ENCODE assay signal across 14 cellular contexts in the genomic region with DNA sequence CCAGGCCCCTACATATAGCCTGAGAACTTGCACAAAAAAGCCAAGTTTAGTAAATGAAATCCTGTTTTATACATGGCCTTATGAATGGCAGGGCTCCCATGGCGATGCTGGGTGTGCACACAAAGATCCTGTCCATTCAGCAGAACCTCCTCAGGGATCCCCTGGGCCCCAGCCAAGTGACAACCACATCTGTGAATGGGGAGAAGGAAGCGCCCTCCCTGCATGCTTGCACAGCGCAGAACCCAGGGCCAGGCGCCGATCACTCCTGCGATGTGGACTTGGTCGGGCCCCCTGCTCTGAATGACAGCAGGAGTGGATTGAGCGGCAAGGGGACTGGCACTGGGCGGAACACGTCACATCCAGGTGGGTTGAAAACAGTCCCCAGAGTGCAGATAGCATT. TPM values are rescaled to one million over a fixed set of nuclear protein-coding genes. Genes with fewer than 3 reads are reported as not detected.
DNase-seq lines count a peak whose midpoint lies in the region; ATAC-seq and TF ChIP-seq lines count a peak whose summit lies in the region.
"Had no signal": no experiment of that assay in that cellular context is flagged by ENCODE, and none has a peak within 500 bp of the region (broad histone marks: within the 10 kb centered on the region; RNA-seq: fewer than 3 reads in every experiment).

No MANE protein-coding gene starts in this region.

- no peaks in the 10 kb centered on the region for H3K79me2 ChIP-seq in H9 (ENCODE audit: insufficient read depth, low read length)

- H3K9ac ChIP-seq in H9 (ENCODE audit: extremely low read depth, insufficient read length, low read length): no peak overlapping the region

- BruUV-seq in A673 (replicated peaks; lab: Mats Ljungman, UMichigan): no TSS peak

- H3K36me3 Mint-ChIP-seq in HFFc6 (ENCODE audit: low read depth): no peaks in the 10 kb centered on the region
- no peaks in the 10 kb centered on the region for H3K36me3 Mint-ChIP-seq in neural crest cell (ENCODE audit: low read depth)
- peaks cover 0 to 3% (median 2%) of the 10 kb centered on the region in 3 experiments; a peak in 2 of 7 replicates for H3K36me3 Mint-ChIP-seq in H9 (ENCODE audit: insufficient read depth in 1 of 3, low read depth in 3 of 3)
- no peaks in the 10 kb centered on the region for H3K36me3 Mint-ChIP-seq in glutamatergic neuron (ENCODE audit: unreplicated experiment)

- H3K4me1 ChIP-seq in A673 (ENCODE audit: insufficient read depth, low read length, poor library complexity, severe bottlenecking): peaks cover 18% of the 10 kb centered on the region
- peaks cover 24% of the 10 kb centered on the region for H3K4me1 ChIP-seq in ectodermal cell (ENCODE audit: control insufficient read depth, insufficient read depth, low read length)
- no peaks in the 10 kb centered on the region for H3K4me1 ChIP-seq in H9 (ENCODE audit: insufficient read depth, low read length)

- DNase-seq in A673 (ENCODE audit: low spot score) (peak; percentile 78), HFFc6 (no peak), neural crest cell (ENCODE audit: low read depth, low spot score) (no peak), H9 (no peak), glutamatergic neuron (no peak)
- DNase-seq: activated CD4-positive, alpha-beta T cell treated with anti-CD3 and anti-CD28 coated beads for 36 hours; activated T-cell treated with anti-CD3 and anti-CD28 coated beads, Interleukin-2, amount 50 U/mL, for 24 hours; AML-193; mammary epithelial cell; NCI-H510A had no signal

- H3K36me3 ChIP-seq in A673 (ENCODE audit: insufficient read depth, low read length, poor library complexity, severe bottlenecking): no peaks in the 10 kb centered on the region
- no peaks in the 10 kb centered on the region for H3K36me3 ChIP-seq in ectodermal cell (ENCODE audit: control insufficient read depth, insufficient read depth, low read length)

- no peak overlapping the region for H2BK12ac ChIP-seq in H9 (ENCODE audit: insufficient read length, low read depth, low read length)

- H3K4me1 Mint-ChIP-seq in HFFc6 (ENCODE audit: low read depth): peaks cover 47% of the 10 kb centered on the region
- H3K4me1 Mint-ChIP-seq in neural crest cell: peaks cover 38% of the 10 kb centered on the region
- peaks cover 12 to 21% of the 10 kb centered on the region in 2 experiments for H3K4me1 Mint-ChIP-seq in H9
- H3K4me1 Mint-ChIP-seq in glutamatergic neuron (ENCODE audit: low read depth, unreplicated experiment): peaks cover 22% of the 10 kb centered on the region

- no peak overlapping the region for H2AFZ ChIP-seq in H9 (ENCODE audit: low read length)

- peaks cover 8% of the 10 kb centered on the region for H3K23me2 ChIP-seq in H9 (ENCODE audit: insufficient read length, low read depth, low read length, poor library complexity, severe bottlenecking)

- no peak overlapping the region for H3K23ac ChIP-seq in H9 (ENCODE audit: insufficient read length, low read depth, low read length)

- H3K4me3 Mint-ChIP-seq in HFFc6: no peak overlapping the region
- peak overlapping the region; percentile 56 for H3K4me3 Mint-ChIP-seq in neural crest cell
- H3K4me3 Mint-ChIP-seq in H9: no peak overlapping the region
- H3K4me3 Mint-ChIP-seq in glutamatergic neuron (ENCODE audit: unreplicated experiment): no peak overlapping the region
- H3K4me3 Mint-ChIP-seq: activated CD4-positive, alpha-beta T cell treated with anti-CD3 and anti-CD28 coated beads for 36 hours; activated T-cell treated with anti-CD3 and anti-CD28 coated beads, Interleukin-2, amount 50 U/mL, for 24 hours; T-helper 1 cell treated with Interleukin-12 subunit alpha and Interleukin-12 subunit beta and Interleukin-4 antibody, amounts not matched to agents 30 μg/mL and 1 μg/mL, for 36 hours had no signal

- H4K91ac ChIP-seq in H9 (ENCODE audit: insufficient read length, low read depth, low read length): no peak overlapping the region

- no peak overlapping the region for H3T11ph ChIP-seq in H9 (ENCODE audit: low read length)

- H3K27me3 ChIP-seq in A673 (replicated peaks; ENCODE audit: insufficient read depth, low read depth, low read length, poor library complexity): no peaks in the 10 kb centered on the region
- H3K27me3 ChIP-seq in ectodermal cell (ENCODE audit: control insufficient read depth, insufficient read depth, low read length, poor library complexity, severe bottlenecking): peaks cover 16% of the 10 kb centered on the region
- H3K27me3 ChIP-seq in H9 (ENCODE audit: insufficient read depth, low read length): no peaks in the 10 kb centered on the region; the same call in 1 of the 2 replicates

- H2BK120ac ChIP-seq in H9 (ENCODE audit: low read depth, low read length, poor library complexity, severe bottlenecking): no peak overlapping the region

- H3K27me3 Mint-ChIP-seq in HFFc6 (ENCODE audit: insufficient read depth) (no peaks in the 10 kb centered on the region; the same call in 1 of the 2 replicates), neural crest cell (ENCODE audit: low read depth) (peaks cover 35% of the 10 kb centered on the region), H9 (ENCODE audit: low read depth) (peaks cover 55% of the 10 kb centered on the region), glutamatergic neuron (ENCODE audit: unreplicated experiment) (peaks cover 11% of the 10 kb centered on the region)

- H4K5ac ChIP-seq in H9 (ENCODE audit: insufficient read length, low read depth, low read length): no peak overlapping the region

- POLR2A ChIA-PET in A673 (lab: Charles Lee; ENCODE audit: low non-redundant PET): no interaction called here

- H2BK5ac ChIP-seq in H9 (ENCODE audit: insufficient read length, low read length): no peak overlapping the region

- no peak for TF ChIP-seq CTCF in A673 (conservative IDR thresholded peaks at IDR 0.05; ENCODE audit: low read depth, low read length)
- no peak for TF ChIP-seq CTCF in HFFc6 (IDR thresholded peaks at IDR 0.05)
- TF ChIP-seq CTCF in neural crest cell (conservative IDR thresholded peaks at IDR 0.05): no peak
- TF ChIP-seq CTCF in H9 (conservative IDR thresholded peaks at IDR 0.05): no peak
- no peak for TF ChIP-seq CTCF in glutamatergic neuron (IDR thresholded peaks at IDR 0.05; ENCODE audit: partially characterized antibody, unreplicated experiment)

- H3K4me3 ChIP-seq in A673 (ENCODE audit: low read depth, low read length, poor library complexity, severe bottlenecking) (no peak overlapping the region), ectodermal cell (ENCODE audit: insufficient read depth, low read depth, low read length) (no peak overlapping the region)

- ATAC-seq in GM19395 (IDR thresholded peaks at IDR 0.05; ENCODE audit: unreplicated experiment): no peak
- no peak for ATAC-seq in HG02970 (IDR thresholded peaks at IDR 0.05; ENCODE audit: low FRiP score, unreplicated experiment)
- ATAC-seq: activated CD4-positive, alpha-beta T cell treated with anti-CD3 and anti-CD28 coated beads for 36 hours had no signal

- H3K27ac Mint-ChIP-seq in HFFc6: peak overlapping the region; percentile 64; the same call in 1 of the 2 replicates
- no peak overlapping the region for H3K27ac Mint-ChIP-seq in neural crest cell (ENCODE audit: unreplicated experiment)
- H3K27ac Mint-ChIP-seq in H9: no peak overlapping the region
- no peak overlapping the region for H3K27ac Mint-ChIP-seq in glutamatergic neuron (ENCODE audit: unreplicated experiment)
- H3K27ac Mint-ChIP-seq: activated CD4-positive, alpha-beta T cell treated with anti-CD3 and anti-CD28 coated beads for 36 hours; activated T-cell treated with anti-CD3 and anti-CD28 coated beads, Interleukin-2, amount 50 U/mL, for 24 hours; T-helper 1 cell treated with Interleukin-12 subunit alpha and Interleukin-12 subunit beta and Interleukin-4 antibody, amounts not matched to agents 30 μg/mL and 1 μg/mL, for 36 hours had no signal

- H2BK20ac ChIP-seq in H9 (ENCODE audit: low read depth, low read length, poor library complexity, severe bottlenecking): no peak overlapping the region

- H2BK15ac ChIP-seq in H9 (ENCODE audit: low read depth, low read length): no peak overlapping the region

- intact Hi-C loops in A673 (cut with micrococcal nuclease; ENCODE audit: unreplicated experiment): loop anchor here (10.0 kb wide), 1 partner anchor 465 kb away; a partner anchor contains a TSS

- WGBS in ectodermal cell, 2 experiments: 71 to 72% methylated on average over 10 of the region's 10 CpGs
- no CpG with 5 or more reads among the region's 10 CpGs for WGBS in H9 (ENCODE audit: extremely low coverage, insufficient read length, low lambda C conversion rate)

- CTCF ChIA-PET in A673 (lab: Charles Lee): no interaction called here

- no peak overlapping the region for H3K4ac ChIP-seq in H9 (ENCODE audit: low read depth, low read length)

- H3K9me3 Mint-ChIP-seq in HFFc6 (no peaks in the 10 kb centered on the region), neural crest cell (no peaks in the 10 kb centered on the region), H9 (no peaks in the 10 kb centered on the region), glutamatergic neuron (ENCODE audit: unreplicated experiment) (peaks cover 3% of the 10 kb centered on the region)
- H3K9me3 Mint-ChIP-seq: activated T-cell treated with anti-CD3 and anti-CD28 coated beads, Interleukin-2, amount 50 U/mL, for 24 hours; T-helper 1 cell treated with Interleukin-12 subunit alpha and Interleukin-12 subunit beta and Interleukin-4 antibody, amounts not matched to agents 30 μg/mL and 1 μg/mL, for 36 hours had no signal

- no peak overlapping the region for H2AK5ac ChIP-seq in H9 (ENCODE audit: insufficient read length, low read length)

- H3K9me3 ChIP-seq in A673 (ENCODE audit: low read depth, low read length, poor library complexity, severe bottlenecking) (no peaks in the 10 kb centered on the region), ectodermal cell (ENCODE audit: control insufficient read depth, low read length) (no peaks in the 10 kb centered on the region), H9 (ENCODE audit: control insufficient read depth, low read depth, low read length) (no peaks in the 10 kb centered on the region)

- no peak overlapping the region for H3K14ac ChIP-seq in H9 (ENCODE audit: insufficient read depth, low read length)

- H4K20me1 ChIP-seq in H9 (ENCODE audit: control insufficient read depth, insufficient read depth, insufficient read length): no peaks in the 10 kb centered on the region

- no peak overlapping the region for H3K56ac ChIP-seq in H9 (ENCODE audit: insufficient read length, low read depth, low read length)

- H3K27ac ChIP-seq in A673 (ENCODE audit: low read depth, low read length, poor library complexity, severe bottlenecking) (no peak overlapping the region), ectodermal cell (ENCODE audit: insufficient read depth, low read depth, low read length, poor library complexity, severe bottlenecking) (peak overlapping the region; percentile 70), H9 (ENCODE audit: insufficient read length, low read depth, low read length) (no peak overlapping the region)

- no peak overlapping the region for H3K4me2 ChIP-seq in H9 (ENCODE audit: insufficient read depth, insufficient read length, low read length)

- H3K79me1 ChIP-seq in H9 (ENCODE audit: insufficient read depth, low read depth, low read length, poor library complexity, severe bottlenecking): no peaks in the 10 kb centered on the region

- H4K8ac ChIP-seq in H9 (replicated peaks; ENCODE audit: insufficient read length, low read depth, low read length): no peak overlapping the region

- H3K18ac ChIP-seq in H9 (ENCODE audit: insufficient read length, low read depth, low read length): no peak overlapping the region

RNA-seq across cellular contexts. Expression of a gene that starts 4.5 kb away (rescaled TPM):
- total RNA-seq in A673 (2021) (4.8 and 5.4 TPM in 2 replicates), neural crest cell (2.3 and 4.0 TPM in 2 replicates), H9 (2021) (10.9 and 11.9 TPM in 2 replicates), glutamatergic neuron (ENCODE audit: unreplicated experiment) (23.5 TPM)
- 10 to 100 TPM; 19.0 to 35.3 (median 22.6) TPM for total RNA-seq in HFFc6 (2021; fragmentation: NEBNext Ultra II Directional; extraction: Animal tissue kit (Norgen Biotek cat#: 25700))
- polyA plus RNA-seq in ectodermal cell (2013, experiment 1 of 4): 2.3 TPM
- 1.4 TPM for polyA plus RNA-seq in ectodermal cell (2013, experiment 2 of 4)
- polyA plus RNA-seq in ectodermal cell (2013, experiment 3 of 4): 2.6 TPM
- polyA plus RNA-seq in ectodermal cell (2013, experiment 4 of 4): 2.1 TPM

RNA-seq across cellular contexts. Expression of a gene that starts 23.4 kb away (rescaled TPM):
- total RNA-seq in A673 (2021): 125 and 149 TPM in 2 replicates
- 10 to 100 TPM; 55.4 to 64.3 (median 61.7) TPM for total RNA-seq in HFFc6 (2021; fragmentation: NEBNext Ultra II Directional; extraction: Animal tissue kit (Norgen Biotek cat#: 25700))
- polyA plus RNA-seq in ectodermal cell (2013, experiment 1 of 4): 90.5 TPM
- 86.5 TPM for polyA plus RNA-seq in ectodermal cell (2013, experiment 2 of 4)
- polyA plus RNA-seq in ectodermal cell (2013, experiment 3 of 4): 85.7 TPM
- polyA plus RNA-seq in ectodermal cell (2013, experiment 4 of 4): 94.8 TPM
- total RNA-seq in neural crest cell: 96.3 and 99.0 TPM in 2 replicates
- 75.3 and 81.4 TPM in 2 replicates for total RNA-seq in H9 (2021)
- 121 TPM for total RNA-seq in glutamatergic neuron (ENCODE audit: unreplicated experiment)

RNA-seq across cellular contexts. Expression of a gene that starts 44.3 kb away (rescaled TPM):
- 2.3 and 3.5 TPM in 2 replicates for total RNA-seq in A673 (2021)
- total RNA-seq in HFFc6 (2021; fragmentation: NEBNext Ultra II Directional; extraction: Animal tissue kit (Norgen Biotek cat#: 25700)): under 1 TPM in 2 of 6 experiments, not detected in 4; 0.12 to 0.13 TPM
- 1.2 TPM for polyA plus RNA-seq in ectodermal cell (2013, experiment 1 of 4)
- 1.8 TPM for polyA plus RNA-seq in ectodermal cell (2013, experiment 2 of 4)
- polyA plus RNA-seq in ectodermal cell (2013, experiment 3 of 4): 1.7 TPM
- 1.1 TPM for polyA plus RNA-seq in ectodermal cell (2013, experiment 4 of 4)
- 3.3 TPM in 2 replicates for total RNA-seq in neural crest cell
- 0.66 and 1.2 TPM in 2 replicates for total RNA-seq in H9 (2021)
- total RNA-seq in glutamatergic neuron (ENCODE audit: unreplicated experiment): 3.8 TPM
- total RNA-seq: mammary epithelial cell had no signal

RNA-seq across cellular contexts. Expression of a gene that starts 48.5 kb away (rescaled TPM):
- total RNA-seq in A673 (2021) (92.4 TPM in 2 replicates), neural crest cell (63.7 and 66.9 TPM in 2 replicates), H9 (2021) (37.7 and 41.5 TPM in 2 replicates), glutamatergic neuron (ENCODE audit: unreplicated experiment) (8.6 TPM)
- total RNA-seq in HFFc6 (2021; fragmentation: NEBNext Ultra II Directional; extraction: Animal tissue kit (Norgen Biotek cat#: 25700)): 10 to 100 TPM in 5 of 6 experiments, 1 to 10 TPM in 1; 8.6 to 18.3 (median 15.3) TPM
- 57.7 TPM for polyA plus RNA-seq in ectodermal cell (2013, experiment 1 of 4)
- polyA plus RNA-seq in ectodermal cell (2013, experiment 2 of 4): 47.1 TPM
- polyA plus RNA-seq in ectodermal cell (2013, experiment 3 of 4): 38.8 TPM
- polyA plus RNA-seq in ectodermal cell (2013, experiment 4 of 4): 39.2 TPM
